Comparison of ENCODE assay signal across 9 cellular contexts in the genomic region with DNA sequence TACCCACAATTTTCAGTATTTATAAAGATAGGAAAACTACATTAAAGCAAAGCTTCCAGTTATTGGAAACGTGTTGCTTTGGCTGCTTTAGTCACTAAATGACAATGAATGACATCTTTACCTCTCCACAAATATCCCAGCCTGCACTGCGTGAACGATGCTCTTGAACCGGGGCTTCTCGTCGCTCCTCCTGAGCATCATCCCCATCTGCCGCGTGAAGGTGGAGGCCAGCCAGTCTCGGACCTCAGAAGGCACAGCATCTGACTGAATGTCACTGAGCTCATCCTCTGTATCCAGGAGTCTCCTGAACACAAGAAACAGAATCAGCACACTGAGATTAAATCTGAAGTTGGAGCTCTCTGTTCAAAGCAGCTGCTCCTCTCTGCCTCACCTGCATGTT.
"Had no signal": no experiment of that assay in that cellular context is flagged by ENCODE, and none has a peak within 500 bp of the region (broad histone marks: within the 10 kb centered on the region; RNA-seq: fewer than 3 reads in every experiment).

No MANE protein-coding gene starts in this region.

- H3K36me3 ChIP-seq: HAP-1 had no signal

- H3K4me3 Mint-ChIP-seq: HFFc6, IgD-negative memory B cell had no signal

- H3K27ac Mint-ChIP-seq: HFFc6, IgD-negative memory B cell had no signal

- H3K9ac ChIP-seq: GM23248 had no signal

- H3K4me3 ChIP-seq: GM23248, HAP-1 had no signal

- H3K36me3 Mint-ChIP-seq: IgD-negative memory B cell had no signal

- H3K27ac ChIP-seq: GM23248, HL-60 had no signal

- H3K4me1 ChIP-seq: HAP-1 had no signal

- H3K27me3 Mint-ChIP-seq: IgD-negative memory B cell had no signal

- ATAC-seq: HCT116, HepG2 had no signal

- DNase-seq: GM23248, GOT3, H7, HFFc6 had no signal

- H3K9me3 Mint-ChIP-seq: IgD-negative memory B cell had no signal

- H3K4me1 Mint-ChIP-seq: IgD-negative memory B cell had no signal

- H3K9me3 ChIP-seq: HAP-1 had no signal

- H2AFZ ChIP-seq: GM23248 had no signal
